In the genomic region with DNA sequence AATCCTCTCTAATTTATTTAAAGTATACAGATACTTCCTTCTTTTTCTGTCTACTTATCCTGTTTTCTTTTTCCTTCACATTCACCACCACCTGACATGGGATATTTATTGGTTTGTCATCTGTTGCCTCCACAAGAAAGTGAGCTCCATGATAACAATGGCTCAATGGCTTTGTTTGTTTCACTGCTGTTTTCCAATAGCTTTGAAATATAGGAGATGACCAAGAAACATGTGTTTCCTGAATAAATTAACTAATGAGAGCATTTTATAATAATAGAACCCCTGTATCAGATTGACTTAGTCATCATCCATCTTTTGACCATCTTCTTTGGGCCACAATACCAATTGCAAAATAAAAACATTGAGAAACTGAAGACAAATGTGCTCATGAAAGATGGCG, we compare ENCODE assay signal across 19 cellular contexts.
"Had no signal": no experiment of that assay in that cellular context is flagged by ENCODE, and none has a peak within 500 bp of the region (broad histone marks: within the 10 kb centered on the region; RNA-seq: fewer than 3 reads in every experiment).

No MANE protein-coding gene starts in this region.

- H3K4me3 Mint-ChIP-seq: immature natural killer cell, mesothelial cell of epicardium had no signal

- H3K36me3 Mint-ChIP-seq: immature natural killer cell had no signal

- H3K4me1 Mint-ChIP-seq: immature natural killer cell had no signal

- ATAC-seq: gastroesophageal sphincter, heart left ventricle, left colon, left lung, left ventricle myocardium superior, lower lobe of right lung, mucosa of descending colon had no signal

- DNase-seq: dermis blood vessel endothelial cell; dorsolateral prefrontal cortex; effector CD4-positive, alpha-beta T cell; effector memory CD4-positive, alpha-beta T cell; foreskin fibroblast; heart left ventricle; hypothalamus; immature natural killer cell; islet precursor cell; kidney; kidney glomerular epithelial cell; left colon; left lung; left ventricle myocardium superior; lower lobe of right lung; mesenchymal stem cell; mucosa of descending colon had no signal

- H3K27ac Mint-ChIP-seq: immature natural killer cell had no signal
